9 cellular contexts compared by ENCODE assay signal in genomic region chr12:28766398-28766797, GRCh38.
"Had no signal": no experiment of that assay in that cellular context is flagged by ENCODE, and none has a peak within 500 bp of the region (broad histone marks: within the 10 kb centered on the region; RNA-seq: fewer than 3 reads in every experiment).

No MANE protein-coding gene starts in this region.

- H3K36me3 ChIP-seq: HAP-1 had no signal

- H2AFZ ChIP-seq: GM23248, GM23338 had no signal

- H3K9me3 ChIP-seq: HAP-1 had no signal

- H3K9ac ChIP-seq: GM23248 had no signal

- H3K4me3 ChIP-seq: GM23248, GM23338, HAP-1 had no signal

- H3K4me2 ChIP-seq: GM23338 had no signal

- ATAC-seq: GM23338, HCT116 had no signal

- DNase-seq: GM23248, GOT3, H7, H9, HCEC 1CT, HFFc6 had no signal

- H3K4me1 ChIP-seq: HAP-1 had no signal

- H3K27ac ChIP-seq: GM23248 had no signal
